Comparison of ENCODE assay signal across 8 cellular contexts in genomic region chr2:27735263-27735904, GRCh38. TPM values are rescaled to one million over a fixed set of nuclear protein-coding genes. Genes with fewer than 3 reads are reported as not detected.
DNase-seq lines count a peak whose midpoint lies in the region; ATAC-seq lines count a peak whose summit lies in the region.

No MANE protein-coding gene starts in this region.

- H3K4me3 Mint-ChIP-seq in immature natural killer cell, result peak overlapping the region; percentile 56 to 81 (median 76)

- no peaks in the 10 kb centered on the region for H3K36me3 ChIP-seq in skeletal muscle tissue (ENCODE audit: control insufficient read depth in 3 of 3, insufficient read depth in 3 of 3, low read length in 3 of 3)

- peaks cover 23 to 30% (median 24%) of the 10 kb centered on the region in 3 donors for H3K4me1 ChIP-seq in skeletal muscle tissue (ENCODE audit: control insufficient read depth in 3 of 3, insufficient read depth in 3 of 3, low read length in 3 of 3)

- peak overlapping the region; percentile 81 to 88 (median 85) for H3K9ac ChIP-seq in skeletal muscle tissue (ENCODE audit: low read depth in 1 of 3, low read length in 3 of 3)

- H3K4me3 ChIP-seq in skeletal muscle tissue (ENCODE audit: low read length in 3 of 3), result peak overlapping the region; percentile 72 to 76 (median 73)

- peak overlapping the region in 1 of 6 donors; percentile 41 for H3K27ac Mint-ChIP-seq in immature natural killer cell

- no peaks in the 10 kb centered on the region for H3K9me3 Mint-ChIP-seq in immature natural killer cell

- H3K9me3 ChIP-seq in skeletal muscle tissue (ENCODE audit: control insufficient read depth in 3 of 3, low read length in 3 of 3), result no peaks in the 10 kb centered on the region

- H3K27me3 Mint-ChIP-seq in immature natural killer cell (ENCODE audit: low read depth in 3 of 3), result peaks cover 0 to 4% (median 3%) of the 10 kb centered on the region in 3 donors

- ATAC-seq in GM19463 (IDR thresholded peaks at IDR 0.05; ENCODE audit: unreplicated experiment) (no peak), HG03460 (IDR thresholded peaks at IDR 0.05; ENCODE audit: unreplicated experiment) (no peak)

- no peaks in the 10 kb centered on the region for H3K27me3 ChIP-seq in skeletal muscle tissue (ENCODE audit: control insufficient read depth in 3 of 3, insufficient read depth in 3 of 3, low read length in 3 of 3)

- peaks cover 6% of the 10 kb centered on the region in 2 donors for H3K4me1 Mint-ChIP-seq in immature natural killer cell

- H3K36me3 Mint-ChIP-seq in immature natural killer cell, result no peaks in the 10 kb centered on the region

- peak; percentile 83 for DNase-seq in Daoy (ENCODE audit: low read depth)
- DNase-seq in activated CD4-positive, alpha-beta T cell treated with anti-CD3 and anti-CD28 coated beads for 1 hour, result peak; percentile 32
- peak; percentile 23 for DNase-seq in cerebellar cortex (ENCODE audit: low spot score)
- peak; percentile 20 to 34 (median 21) for DNase-seq in immature natural killer cell
- no peak for DNase-seq in OCI-M2 (lab: John Stamatoyannopoulos, UW; ENCODE audit: unreplicated experiment)

- H3K27ac ChIP-seq in skeletal muscle tissue (ENCODE audit: low read depth, low read length), result peak overlapping the region; percentile 81

RNA-seq across cellular contexts. Expression of gene MRPL33, which starts 36.1 kb away (rescaled TPM):
- total RNA-seq in Daoy (2014; rRNA removed; shearing (Covaris generic)), result 175 and 232 TPM in 2 replicates
- 100 to 1,000 TPM; 190 to 266 (median 238) TPM for polyA plus RNA-seq in immature natural killer cell
- 121 TPM for total RNA-seq in skeletal muscle tissue
